14 cellular contexts compared by ENCODE assay signal in the genomic region with DNA sequence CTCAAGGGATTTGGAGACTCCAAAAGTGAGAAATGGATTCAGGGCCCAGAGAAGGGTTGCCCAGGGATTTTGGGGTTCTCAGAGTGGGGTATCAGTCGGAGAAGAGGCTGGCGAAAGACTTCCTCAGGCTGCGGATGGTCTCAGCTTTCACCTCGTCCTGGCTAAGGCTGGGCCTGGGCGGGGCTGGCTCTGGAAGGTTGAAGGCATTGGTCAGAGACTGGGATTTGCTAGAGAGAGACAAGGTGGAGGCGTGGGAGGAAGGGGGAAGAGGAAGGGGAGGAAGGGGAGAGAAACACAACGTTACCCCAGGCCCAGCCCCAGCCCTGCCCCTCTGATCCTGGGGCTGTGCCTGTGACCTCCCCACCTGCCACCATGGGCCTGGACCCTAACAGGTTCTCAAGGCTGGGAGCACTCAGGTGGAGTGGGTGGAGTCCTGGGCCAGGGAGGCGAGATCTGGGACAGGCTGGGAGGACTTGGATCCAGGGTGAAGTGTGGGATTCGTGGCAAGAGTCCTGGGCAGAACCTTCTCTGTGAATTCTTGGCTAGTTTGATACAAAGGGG. TPM values are rescaled to one million over a fixed set of nuclear protein-coding genes. Genes with fewer than 3 reads are reported as not detected.
A peak's percentile ranks its signal among the peaks of the same experiment; 100 is the strongest.
DNase-seq lines count a peak whose midpoint lies in the region; ATAC-seq and TF ChIP-seq lines count a peak whose summit lies in the region.
"Had no signal": no experiment of that assay in that cellular context is flagged by ENCODE, and none has a peak within 500 bp of the region (broad histone marks: within the 10 kb centered on the region; RNA-seq: fewer than 3 reads in every experiment).

No MANE protein-coding gene starts in this region.

- TF ChIP-seq CTCF in chondrocyte (IDR thresholded peaks at IDR 0.05): no peak

- peak overlapping the region; percentile 6 for H3K4me3 Mint-ChIP-seq in stimulated activated naive CD8-positive, alpha-beta T cell treated with anti-CD3 and anti-CD28 coated beads, Interleukin-15, Interleukin-2, amounts not matched to agents 100 ng/mL and 50 ng/mL, for 24 hours
- H3K4me3 Mint-ChIP-seq in chondrocyte (ENCODE audit: unreplicated experiment): no peak overlapping the region
- H3K4me3 Mint-ChIP-seq in naive thymus-derived CD8-positive, alpha-beta T cell: peak overlapping the region in 7 of 10 donors; percentile 12 to 72 (median 58)

- no peak for ATAC-seq in stimulated activated naive CD8-positive, alpha-beta T cell treated with anti-CD3 and anti-CD28 coated beads, Interleukin-15, Interleukin-2, amounts not matched to agents 100 U/mL and 50 U/mL, for 24 hours
- peak in 1 of 2 donors; percentile 31 for ATAC-seq in naive thymus-derived CD8-positive, alpha-beta T cell
- no peak for ATAC-seq in HG02588 (IDR thresholded peaks at IDR 0.05; ENCODE audit: unreplicated experiment)
- no peak for ATAC-seq in HG03108 (IDR thresholded peaks at IDR 0.05; ENCODE audit: unreplicated experiment)

- H3K27ac Mint-ChIP-seq in stimulated activated naive CD8-positive, alpha-beta T cell treated with anti-CD3 and anti-CD28 coated beads, Interleukin-15, Interleukin-2, amounts not matched to agents 100 ng/mL and 50 ng/mL, for 24 hours: no peak overlapping the region
- H3K27ac Mint-ChIP-seq in chondrocyte (ENCODE audit: unreplicated experiment): peak overlapping the region; percentile 92
- H3K27ac Mint-ChIP-seq in naive thymus-derived CD8-positive, alpha-beta T cell: peak overlapping the region in 4 of 10 donors; percentile 1 to 76 (median 30)

- H3K9me3 Mint-ChIP-seq in stimulated activated naive CD8-positive, alpha-beta T cell treated with anti-CD3 and anti-CD28 coated beads, Interleukin-15, Interleukin-2, amounts not matched to agents 100 ng/mL and 50 ng/mL, for 24 hours: no peaks in the 10 kb centered on the region
- no peaks in the 10 kb centered on the region for H3K9me3 Mint-ChIP-seq in chondrocyte (ENCODE audit: low read depth)
- no peaks in the 10 kb centered on the region for H3K9me3 Mint-ChIP-seq in naive thymus-derived CD8-positive, alpha-beta T cell

- H3K4me1 Mint-ChIP-seq in stimulated activated naive CD8-positive, alpha-beta T cell treated with anti-CD3 and anti-CD28 coated beads, Interleukin-15, Interleukin-2, amounts not matched to agents 100 ng/mL and 50 ng/mL, for 24 hours (ENCODE audit: low read depth): peaks cover 10% of the 10 kb centered on the region
- H3K4me1 Mint-ChIP-seq in chondrocyte (ENCODE audit: low read depth): peaks cover 24% of the 10 kb centered on the region
- H3K4me1 Mint-ChIP-seq in naive thymus-derived CD8-positive, alpha-beta T cell: peaks cover 14 to 29% (median 16%) of the 10 kb centered on the region in 4 donors

- POLR2A ChIA-PET in naive thymus-derived CD8-positive, alpha-beta T cell (lab: Charles Lee): interaction anchor here (1.4 kb wide), 1 partner anchor 9 kb away, joined by 5 read pairs; the partner anchor contains the start of gene TIMP1

- H3K36me3 Mint-ChIP-seq in stimulated activated naive CD8-positive, alpha-beta T cell treated with anti-CD3 and anti-CD28 coated beads, Interleukin-15, Interleukin-2, amounts not matched to agents 100 ng/mL and 50 ng/mL, for 24 hours (ENCODE audit: low read depth): peaks cover 23% of the 10 kb centered on the region
- peaks cover 3% of the 10 kb centered on the region for H3K36me3 Mint-ChIP-seq in chondrocyte (ENCODE audit: low read depth)
- H3K36me3 Mint-ChIP-seq in naive thymus-derived CD8-positive, alpha-beta T cell: peaks cover 0 to 45% (median 9%) of the 10 kb centered on the region in 3 donors

- H3K27me3 Mint-ChIP-seq in stimulated activated naive CD8-positive, alpha-beta T cell treated with anti-CD3 and anti-CD28 coated beads, Interleukin-15, Interleukin-2, amounts not matched to agents 100 ng/mL and 50 ng/mL, for 24 hours: peaks cover 9% of the 10 kb centered on the region
- no peaks in the 10 kb centered on the region for H3K27me3 Mint-ChIP-seq in chondrocyte (ENCODE audit: low read depth)
- peaks cover 0 to 9% (median 5%) of the 10 kb centered on the region in 5 donors for H3K27me3 Mint-ChIP-seq in naive thymus-derived CD8-positive, alpha-beta T cell

- DNase-seq in stimulated activated naive CD8-positive, alpha-beta T cell treated with anti-CD3 and anti-CD28 coated beads, Interleukin-15, Interleukin-2, amounts not matched to agents 100 U/mL and 50 U/mL, for 24 hours: no peak
- DNase-seq in chondrocyte (ENCODE audit: low spot score): no peak
- DNase-seq in naive thymus-derived CD8-positive, alpha-beta T cell: no peak
- no peak for DNase-seq in activated CD4-positive, alpha-beta T cell treated with anti-CD3 and anti-CD28 coated beads for 4 hours
- no peak for DNase-seq in SKM-1 treated with dmso at 0.1 percent for 144 hours (lab: John Stamatoyannopoulos, UW; ENCODE audit: unreplicated experiment)
- DNase-seq: activated CD8-positive, alpha-beta memory T cell treated with anti-CD3 and anti-CD28 coated beads, Interleukin-2, amount 50 U/mL, for 48 hours; amygdala; GF-D8; midbrain; upper lobe of right lung had no signal

RNA-seq across cellular contexts. Expression of gene TIMP1, which starts 9.4 kb away (rescaled TPM):
- 599 to 671 TPM (median 633 TPM) in 3 replicates for total RNA-seq in chondrocyte
- 10 to 100 TPM; 31.3 to 37.4 TPM for total RNA-seq in naive thymus-derived CD8-positive, alpha-beta T cell
- 10 to 100 TPM; 49.9 to 75.5 (median 59.6) TPM for polyA plus RNA-seq in naive thymus-derived CD8-positive, alpha-beta T cell

RNA-seq across cellular contexts. Expression of gene ARAF, which starts 11.8 kb away (rescaled TPM):
- total RNA-seq in chondrocyte: 53.6 to 67.8 TPM (median 61.9 TPM) in 3 replicates
- total RNA-seq in naive thymus-derived CD8-positive, alpha-beta T cell: 100 to 1,000 TPM; 109 to 121 TPM
- polyA plus RNA-seq in naive thymus-derived CD8-positive, alpha-beta T cell: 10 to 100 TPM; 63.2 to 95.4 (median 74.5) TPM

RNA-seq across cellular contexts. Expression of gene SYN1, which starts 46.8 kb away (rescaled TPM):
- 2.6 to 5.9 TPM (median 3.7 TPM) in 3 replicates for total RNA-seq in chondrocyte
- 1 to 10 TPM in 1 of 2 experiments, under 1 TPM in 1; 0.47 to 1.2 TPM for total RNA-seq in naive thymus-derived CD8-positive, alpha-beta T cell
- polyA plus RNA-seq in naive thymus-derived CD8-positive, alpha-beta T cell: 1 to 10 TPM in 1 of 3 donors, under 1 TPM in 2; 0.30 to 1.3 (median 0.95) TPM

RNA-seq across cellular contexts. Expression of gene CFP, which starts 56.9 kb away (rescaled TPM):
- total RNA-seq in chondrocyte: 0.60 to 0.87 TPM (median 0.77 TPM) in 3 replicates
- total RNA-seq in naive thymus-derived CD8-positive, alpha-beta T cell: 10 to 100 TPM; 16.9 to 19.5 TPM
- 10 to 100 TPM in 2 of 3 donors, 1 to 10 TPM in 1; 5.4 to 12.7 (median 10.3) TPM for polyA plus RNA-seq in naive thymus-derived CD8-positive, alpha-beta T cell
- total RNA-seq: M059J had no signal

Comparison
In these comparisons a context has a peak if more than half of its experiments do, and no peak if none do; other contexts are left out.
1. RNA of gene TIMP1, which starts 9.4 kb away (total RNA-seq): 599 to 671 TPM in chondrocyte; 31.3 to 37.4 TPM in naive thymus-derived CD8-positive, alpha-beta T cell; every median in the first group is over 10 times any median in the second.